8 cellular contexts compared by ENCODE assay signal in genomic region chr3:16841906-16842709, GRCh38. TPM values are rescaled to one million over a fixed set of nuclear protein-coding genes. Genes with fewer than 3 reads are reported as not detected.
DNase-seq lines count a peak whose midpoint lies in the region; ATAC-seq and TF ChIP-seq lines count a peak whose summit lies in the region.

No MANE protein-coding gene starts in this region.

- no peaks in the 10 kb centered on the region for H3K27me3 Mint-ChIP-seq in naive thymus-derived CD8-positive, alpha-beta T cell

- H3K9me3 Mint-ChIP-seq in naive thymus-derived CD8-positive, alpha-beta T cell = no peaks in the 10 kb centered on the region

- H3K4me3 Mint-ChIP-seq in naive thymus-derived CD8-positive, alpha-beta T cell = peak overlapping the region; percentile 77 to 93 (median 87)

- H4K5ac ChIP-seq in mesendoderm (ENCODE audit: low read length) = no peak overlapping the region

- TF ChIP-seq CTCF in Peyer's patch (IDR thresholded peaks at IDR 0.05) (no peak), suprapubic skin (IDR thresholded peaks at IDR 0.05) (no peak)

- H3K9ac ChIP-seq in mesendoderm (ENCODE audit: low read length) = no peak overlapping the region

- peak; percentile 66 to 89 (median 87) for DNase-seq in Peyer's patch
- DNase-seq in activated naive CD4-positive, alpha-beta T cell treated with anti-CD3 and anti-CD28 coated beads, Interleukin-2, amount 50 U/mL, for 16 hours = peak; percentile 66
- peak; percentile 52 to 83 (median 72) for DNase-seq in naive thymus-derived CD8-positive, alpha-beta T cell
- DNase-seq in suprapubic skin (ENCODE audit: low spot score in 2 of 2) = peak; percentile 66 to 85
- DNase-seq in mesendoderm = no peak
- DNase-seq in iPS-NIHi11 (ENCODE audit: low spot score) = no peak

- H3K23ac ChIP-seq in mesendoderm (ENCODE audit: low read length) = no peak overlapping the region

- H3K36me3 Mint-ChIP-seq in naive thymus-derived CD8-positive, alpha-beta T cell = no peaks in the 10 kb centered on the region

- no peak overlapping the region for H2BK120ac ChIP-seq in mesendoderm (ENCODE audit: low read depth, low read length)

- H3K27ac ChIP-seq in Peyer's patch (peak overlapping the region; percentile 58 to 80 (median 67)), suprapubic skin (peak overlapping the region; percentile 12), mesendoderm (ENCODE audit: low read depth, low read length) (no peak overlapping the region)

- no peak overlapping the region for H2BK5ac ChIP-seq in mesendoderm (ENCODE audit: low read length)

- H3K79me1 ChIP-seq in mesendoderm (ENCODE audit: low read length) = no peaks in the 10 kb centered on the region

- H3K27me3 ChIP-seq in Peyer's patch = no peaks in the 10 kb centered on the region
- no peaks in the 10 kb centered on the region for H3K27me3 ChIP-seq in suprapubic skin
- no peaks in the 10 kb centered on the region for H3K27me3 ChIP-seq in mesendoderm (ENCODE audit: insufficient read depth, low read length, poor library complexity)

- peak overlapping the region; percentile 95 to 99 (median 98) for H3K27ac Mint-ChIP-seq in naive thymus-derived CD8-positive, alpha-beta T cell

- H4K8ac ChIP-seq in mesendoderm (ENCODE audit: low read depth, low read length) = no peak overlapping the region

- no peaks in the 10 kb centered on the region for H3K36me3 ChIP-seq in Peyer's patch
- H3K36me3 ChIP-seq in suprapubic skin = no peaks in the 10 kb centered on the region
- H3K36me3 ChIP-seq in mesendoderm (ENCODE audit: control insufficient read depth, insufficient read depth, low read length) = no peaks in the 10 kb centered on the region

- 60% methylated on average over 12 of the region's 12 CpGs for WGBS in suprapubic skin
- no CpG with 5 or more reads among the region's 12 CpGs for WGBS in mesendoderm (ENCODE audit: extremely low coverage, insufficient coverage, low lambda C conversion rate)

- H3K18ac ChIP-seq in mesendoderm (ENCODE audit: low read length) = no peak overlapping the region

- H2BK15ac ChIP-seq in mesendoderm (replicated peaks; ENCODE audit: low read depth) = no peak overlapping the region

- no peak overlapping the region for H2AK5ac ChIP-seq in mesendoderm (ENCODE audit: low read length)

- H3K4me1 ChIP-seq in Peyer's patch = peaks cover 2 to 32% (median 13%) of the 10 kb centered on the region in 4 donors
- H3K4me1 ChIP-seq in suprapubic skin = no peaks in the 10 kb centered on the region
- H3K4me1 ChIP-seq in mesendoderm (ENCODE audit: control insufficient read depth, low read depth, low read length) = no peaks in the 10 kb centered on the region

- H3K56ac ChIP-seq in mesendoderm (ENCODE audit: low read length) = no peak overlapping the region

- POLR2A ChIA-PET in naive thymus-derived CD8-positive, alpha-beta T cell (lab: Charles Lee) = interaction anchor here (0.6 to 3.3 kb wide), 13 partner anchors 8 to 900 kb away, joined by 3 to 43 read pairs (median 4); partner anchors contain the start of genes PLCL2 and TBC1D5

- TF ChIP-seq POLR2A in Peyer's patch (IDR thresholded peaks at IDR 0.05) (no peak), suprapubic skin (IDR thresholded peaks at IDR 0.05) (no peak)

- H3K4me1 Mint-ChIP-seq in naive thymus-derived CD8-positive, alpha-beta T cell = peaks cover 35 to 91% (median 86%) of the 10 kb centered on the region in 4 donors

- H3K9me3 ChIP-seq in Peyer's patch = no peaks in the 10 kb centered on the region
- H3K9me3 ChIP-seq in suprapubic skin = no peaks in the 10 kb centered on the region

- no peaks in the 10 kb centered on the region for H3K79me2 ChIP-seq in mesendoderm (ENCODE audit: control insufficient read depth, insufficient read depth, low read length)

- TF ChIP-seq EP300 in suprapubic skin (IDR thresholded peaks at IDR 0.05) = no peak

- H3K4me3 ChIP-seq in Peyer's patch = peak overlapping the region in 1 of 4 donors; percentile 18
- H3K4me3 ChIP-seq in suprapubic skin = no peak overlapping the region
- no peak overlapping the region for H3K4me3 ChIP-seq in mesendoderm (ENCODE audit: low read length)

- no peak overlapping the region for H3K4me2 ChIP-seq in mesendoderm (ENCODE audit: low read length)

- no peak overlapping the region for H3K4ac ChIP-seq in mesendoderm (ENCODE audit: low read depth, low read length)

- peak; percentile 80 for ATAC-seq in GM19023 (IDR thresholded peaks at IDR 0.05; ENCODE audit: unreplicated experiment)
- ATAC-seq in HG02973 (IDR thresholded peaks at IDR 0.05; ENCODE audit: unreplicated experiment) = peak; percentile 81
- ATAC-seq in naive thymus-derived CD8-positive, alpha-beta T cell = peak; percentile 89 to 92

RNA-seq across cellular contexts. Expression of gene PLCL2, which starts 42.6 kb away (rescaled TPM):
- total RNA-seq in Peyer's patch (10 to 100 TPM; 21.8 to 39.6 (median 25.4) TPM), suprapubic skin (1 to 10 TPM; 1.5 to 4.2 (median 1.9) TPM)
- total RNA-seq in naive thymus-derived CD8-positive, alpha-beta T cell = 10 to 100 TPM; 85.0 to 86.3 TPM
- polyA plus RNA-seq in naive thymus-derived CD8-positive, alpha-beta T cell = 10 to 100 TPM; 57.7 to 84.4 (median 69.1) TPM
- polyA plus RNA-seq in mesendoderm (2013, experiment 1 of 2) = 0.95 TPM
- 0.91 TPM for polyA plus RNA-seq in mesendoderm (2013, experiment 2 of 2)

Comparison
In these comparisons a context has a peak if more than half of its experiments do, and no peak if none do; other contexts are left out.
1. DNase-seq: peak in Peyer's patch (3 of 3), activated naive CD4-positive, alpha-beta T cell treated with anti-CD3 and anti-CD28 coated beads, Interleukin-2, amount 50 U/mL, for 16 hours (single experiment), naive thymus-derived CD8-positive, alpha-beta T cell (10 of 10) and suprapubic skin (2 of 2); none in mesendoderm (single experiment) and iPS-NIHi11 (single experiment).
2. RNA of gene PLCL2, which starts 42.6 kb away (total RNA-seq): 85.0 to 86.3 TPM in naive thymus-derived CD8-positive, alpha-beta T cell and 21.8 to 39.6 TPM in Peyer's patch; 1.5 to 4.2 TPM in suprapubic skin; every median in the first group is over 4 times any median in the second.
3. Peak in every context shown above with its lines, with median percentiles within 50 percentile points of each other: ATAC-seq.